ENCODE assay signal across 9 cellular contexts in genomic region chr4:147550626-147551250, GRCh38.
DNase-seq lines count a peak whose midpoint lies in the region; ATAC-seq and TF ChIP-seq lines count a peak whose summit lies in the region.
"Had no signal": no experiment of that assay in that cellular context is flagged by ENCODE, and none has a peak within 500 bp of the region (broad histone marks: within the 10 kb centered on the region; RNA-seq: fewer than 3 reads in every experiment).

No MANE protein-coding gene starts in this region.

- H3K27ac ChIP-seq in breast epithelium (no peak overlapping the region), suprapubic skin (no peak overlapping the region)

- H3K27ac Mint-ChIP-seq in MCF 10A (ENCODE audit: low read depth, unreplicated experiment), result peak overlapping the region; percentile 4
- peak overlapping the region; percentile 17 for H3K27ac Mint-ChIP-seq in stimulated activated effector memory CD8-positive, alpha-beta T cell treated with anti-CD3 and anti-CD28 coated beads, Interleukin-12 subunit alpha, Interleukin-12 subunit beta, amount 100 ng/mL, for 72 hours
- H3K27ac Mint-ChIP-seq: CD8-positive, alpha-beta T cell had no signal

- 65% methylated on average over 8 of the region's 8 CpGs for WGBS in suprapubic skin

- H3K4me1 ChIP-seq in breast epithelium, result no peaks in the 10 kb centered on the region
- peaks cover 28% of the 10 kb centered on the region for H3K4me1 ChIP-seq in adipocyte (ENCODE audit: control insufficient read depth, insufficient read depth, low read length)
- no peaks in the 10 kb centered on the region for H3K4me1 ChIP-seq in suprapubic skin

- no peaks in the 10 kb centered on the region for H3K36me3 Mint-ChIP-seq in MCF 10A (ENCODE audit: insufficient read depth, unreplicated experiment)
- no peaks in the 10 kb centered on the region for H3K36me3 Mint-ChIP-seq in stimulated activated effector memory CD8-positive, alpha-beta T cell treated with anti-CD3 and anti-CD28 coated beads, Interleukin-12 subunit alpha, Interleukin-12 subunit beta, amount 100 ng/mL, for 72 hours
- H3K36me3 Mint-ChIP-seq: CD8-positive, alpha-beta T cell had no signal

- no peaks in the 10 kb centered on the region for H3K27me3 ChIP-seq in breast epithelium
- no peaks in the 10 kb centered on the region for H3K27me3 ChIP-seq in adipocyte (replicated peaks; ENCODE audit: control insufficient read depth, insufficient read depth, low read length)
- H3K27me3 ChIP-seq in suprapubic skin, result no peaks in the 10 kb centered on the region

- peak overlapping the region; percentile 20 for H3K9ac ChIP-seq in adipocyte (ENCODE audit: low read length)

- H3K9me3 Mint-ChIP-seq in MCF 10A (ENCODE audit: unreplicated experiment), result peaks cover 6% of the 10 kb centered on the region
- H3K9me3 Mint-ChIP-seq in stimulated activated effector memory CD8-positive, alpha-beta T cell treated with anti-CD3 and anti-CD28 coated beads, Interleukin-12 subunit alpha, Interleukin-12 subunit beta, amount 100 ng/mL, for 72 hours, result no peaks in the 10 kb centered on the region

- BruUV-seq in MCF 10A (replicated peaks; lab: Mats Ljungman, UMichigan), result no TSS peak

- intact Hi-C loops in MCF 10A (cut with micrococcal nuclease), result no loop called here
- intact Hi-C loops in breast epithelium (cut with DNase I; ENCODE audit: low total_unique reads), result loop anchor here (10.0 kb wide), 1 partner anchor 1624 kb away; no protein-coding TSS in a partner anchor

- H3K4me1 Mint-ChIP-seq in MCF 10A (ENCODE audit: insufficient read depth, unreplicated experiment), result peaks cover 37% of the 10 kb centered on the region
- peaks cover 13% of the 10 kb centered on the region for H3K4me1 Mint-ChIP-seq in stimulated activated effector memory CD8-positive, alpha-beta T cell treated with anti-CD3 and anti-CD28 coated beads, Interleukin-12 subunit alpha, Interleukin-12 subunit beta, amount 100 ng/mL, for 72 hours

- H3K27me3 Mint-ChIP-seq in MCF 10A (ENCODE audit: insufficient read depth, unreplicated experiment), result no peaks in the 10 kb centered on the region

- TF ChIP-seq POLR2A in breast epithelium (IDR thresholded peaks at IDR 0.05) (no peak), suprapubic skin (IDR thresholded peaks at IDR 0.05) (no peak)

- peak overlapping the region; percentile 3 for H3K4me3 Mint-ChIP-seq in MCF 10A (ENCODE audit: unreplicated experiment)
- peak overlapping the region; percentile 36 for H3K4me3 Mint-ChIP-seq in stimulated activated effector memory CD8-positive, alpha-beta T cell treated with anti-CD3 and anti-CD28 coated beads, Interleukin-12 subunit alpha, Interleukin-12 subunit beta, amount 100 ng/mL, for 72 hours
- H3K4me3 Mint-ChIP-seq: CD8-positive, alpha-beta T cell had no signal

- POLR2A ChIA-PET in MCF 10A (lab: Yijun Ruan, JAX), result interaction anchor here (0.5 to 1.6 kb wide), 2 partner anchors 29 to 68 kb away, joined by 3 to 5 read pairs; no protein-coding TSS in a partner anchor

- ATAC-seq in HG02870 (IDR thresholded peaks at IDR 0.05; ENCODE audit: unreplicated experiment), result peak; percentile 71
- peak; percentile 79 for ATAC-seq in stimulated activated effector memory CD8-positive, alpha-beta T cell treated with anti-CD3 and anti-CD28 coated beads, Interleukin-12 subunit alpha, Interleukin-12 subunit beta, amount 100 ng/mL, for 72 hours
- ATAC-seq: CD8-positive, alpha-beta T cell had no signal

- TF ChIP-seq CTCF in MCF 10A (IDR thresholded peaks at IDR 0.05; ENCODE audit: unreplicated experiment) (no peak), breast epithelium (IDR thresholded peaks at IDR 0.05) (no peak), suprapubic skin (IDR thresholded peaks at IDR 0.05) (no peak)

- TF ChIP-seq EP300 in suprapubic skin (IDR thresholded peaks at IDR 0.05), result no peak

- peak overlapping the region in 1 of 3 donors; percentile 25 for H3K4me3 ChIP-seq in breast epithelium
- peak overlapping the region; percentile 64 for H3K4me3 ChIP-seq in adipocyte (ENCODE audit: low read length)
- H3K4me3 ChIP-seq in suprapubic skin, result no peak overlapping the region

- CTCF ChIA-PET in MCF 10A (lab: Yijun Ruan, JAX), result interaction anchor here (0.7 to 2.0 kb wide), 4 partner anchors 8 to 39 kb away, joined by 3 to 9 read pairs (median 4); no protein-coding TSS in a partner anchor

- DNase-seq in MCF 10A (ENCODE audit: unreplicated experiment), result peak; percentile 54
- no peak for DNase-seq in breast epithelium (ENCODE audit: low spot score in 2 of 2)
- DNase-seq in adipocyte (ENCODE audit: low read depth), result peak; percentile 57
- DNase-seq in stimulated activated effector memory CD8-positive, alpha-beta T cell treated with anti-CD3 and anti-CD28 coated beads, Interleukin-12 subunit alpha, Interleukin-12 subunit beta, amount 100 ng/mL, for 72 hours (ENCODE audit: low spot score in 2 of 2), result no peak
- DNase-seq in suprapubic skin (ENCODE audit: low spot score in 2 of 2), result no peak
- no peak for DNase-seq in Ammon's horn (ENCODE audit: low spot score)
- no peak for DNase-seq in iPS-NIHi7 (ENCODE audit: extremely low spot score)
- DNase-seq: CD8-positive, alpha-beta T cell had no signal

- H3K36me3 ChIP-seq in breast epithelium (no peaks in the 10 kb centered on the region), adipocyte (ENCODE audit: control insufficient read depth, insufficient read depth, low read length, severe bottlenecking) (no peaks in the 10 kb centered on the region), suprapubic skin (no peaks in the 10 kb centered on the region)

- H3K9me3 ChIP-seq in breast epithelium (no peaks in the 10 kb centered on the region), adipocyte (ENCODE audit: control insufficient read depth, low read length) (no peaks in the 10 kb centered on the region), suprapubic skin (no peaks in the 10 kb centered on the region)

Comparison
In these comparisons a context has a peak if more than half of its experiments do, and no peak if none do; other contexts are left out.
1. DNase-seq: peak in MCF 10A (single experiment) and adipocyte (single experiment); none in breast epithelium (0 of 2), stimulated activated effector memory CD8-positive, alpha-beta T cell treated with anti-CD3 and anti-CD28 coated beads, Interleukin-12 subunit alpha, Interleukin-12 subunit beta, amount 100 ng/mL, for 72 hours (0 of 2), suprapubic skin (0 of 2), Ammon's horn (single experiment) and iPS-NIHi7 (single experiment).